ENCODE assay signal across 15 cellular contexts in genomic region chr5:14716755-14717752, GRCh38. TPM values are rescaled to one million over a fixed set of nuclear protein-coding genes. Genes with fewer than 3 reads are reported as not detected.
DNase-seq lines count a peak whose midpoint lies in the region; ATAC-seq lines count a peak whose summit lies in the region.
"Had no signal": no experiment of that assay in that cellular context is flagged by ENCODE, and none has a peak within 500 bp of the region (broad histone marks: within the 10 kb centered on the region; RNA-seq: fewer than 3 reads in every experiment).

No MANE protein-coding gene starts in this region.

- no peaks in the 10 kb centered on the region for H3K9me3 Mint-ChIP-seq in activated naive CD4-positive, alpha-beta T cell treated with anti-CD3 and anti-CD28 coated beads, Interleukin-2, amount 10 ng/mL, durations not matched to agents 7 days and 5 days
- H3K9me3 Mint-ChIP-seq in immature natural killer cell, result no peaks in the 10 kb centered on the region
- H3K9me3 Mint-ChIP-seq in stimulated activated effector memory CD8-positive, alpha-beta T cell treated with anti-CD3 and anti-CD28 coated beads, Interleukin-12 subunit alpha, Interleukin-12 subunit beta, amount 100 ng/mL, for 72 hours, result no peaks in the 10 kb centered on the region

- peaks cover 49% of the 10 kb centered on the region for H3K36me3 Mint-ChIP-seq in activated naive CD4-positive, alpha-beta T cell treated with anti-CD3 and anti-CD28 coated beads, Interleukin-2, amount 10 ng/mL, durations not matched to agents 7 days and 5 days
- H3K36me3 Mint-ChIP-seq in T-helper 17 cell (ENCODE audit: low read depth) (peaks cover 5% of the 10 kb centered on the region), immature natural killer cell (peaks cover 12 to 18% (median 12%) of the 10 kb centered on the region in 3 donors)
- H3K36me3 Mint-ChIP-seq in stimulated activated effector memory CD8-positive, alpha-beta T cell treated with anti-CD3 and anti-CD28 coated beads, Interleukin-12 subunit alpha, Interleukin-12 subunit beta, amount 100 ng/mL, for 72 hours, result peaks cover 89% of the 10 kb centered on the region

- peaks cover 7% of the 10 kb centered on the region for H3K4me1 Mint-ChIP-seq in activated naive CD4-positive, alpha-beta T cell treated with anti-CD3 and anti-CD28 coated beads, Interleukin-2, amount 10 ng/mL, durations not matched to agents 7 days and 5 days
- H3K4me1 Mint-ChIP-seq in T-helper 17 cell (peaks cover 27% of the 10 kb centered on the region), immature natural killer cell (peaks cover 0 to 3% of the 10 kb centered on the region in 2 donors)
- H3K4me1 Mint-ChIP-seq in stimulated activated effector memory CD8-positive, alpha-beta T cell treated with anti-CD3 and anti-CD28 coated beads, Interleukin-12 subunit alpha, Interleukin-12 subunit beta, amount 100 ng/mL, for 72 hours, result peaks cover 37% of the 10 kb centered on the region

- intact Hi-C loops in Right ventricle myocardium superior (cut with DNase I), result no loop called here

- H3K27ac Mint-ChIP-seq in activated naive CD4-positive, alpha-beta T cell treated with anti-CD3 and anti-CD28 coated beads, Interleukin-2, amount 10 ng/mL, durations not matched to agents 7 days and 5 days, result no peak overlapping the region
- H3K27ac Mint-ChIP-seq in T-helper 17 cell (peak overlapping the region; percentile 74), immature natural killer cell (peak overlapping the region in 5 of 6 donors; percentile 10 to 58 (median 28))
- H3K27ac Mint-ChIP-seq in stimulated activated effector memory CD8-positive, alpha-beta T cell treated with anti-CD3 and anti-CD28 coated beads, Interleukin-12 subunit alpha, Interleukin-12 subunit beta, amount 100 ng/mL, for 72 hours, result peak overlapping the region; percentile 84

- DNase-seq in activated naive CD4-positive, alpha-beta T cell treated with anti-CD3 and anti-CD28 coated beads, Interleukin-2, amount 10 ng/mL, durations not matched to agents 7 days and 5 days, result peak; percentile 15
- DNase-seq in activated naive CD4-positive, alpha-beta T cell (lab: John Stamatoyannopoulos, UW), result no peak
- no peak for DNase-seq in T-helper 17 cell
- DNase-seq in immature natural killer cell, result no peak
- no peak for DNase-seq in stimulated activated effector memory CD8-positive, alpha-beta T cell treated with anti-CD3 and anti-CD28 coated beads, Interleukin-12 subunit alpha, Interleukin-12 subunit beta, amount 100 ng/mL, for 72 hours (ENCODE audit: low spot score in 2 of 2)
- DNase-seq in Right ventricle myocardium superior, result no peak
- DNase-seq: activated CD4-positive, CD25-positive, alpha-beta regulatory T cell; NCI-H187; NCI-H446 treated with DMSO at 0.1 percent for 48 hours; right cardiac atrium; substantia nigra had no signal

- H3K27me3 Mint-ChIP-seq in activated naive CD4-positive, alpha-beta T cell treated with anti-CD3 and anti-CD28 coated beads, Interleukin-2, amount 10 ng/mL, durations not matched to agents 7 days and 5 days, result no peaks in the 10 kb centered on the region
- H3K27me3 Mint-ChIP-seq in T-helper 17 cell (no peaks in the 10 kb centered on the region), immature natural killer cell (ENCODE audit: low read depth in 3 of 3) (peaks cover 2 to 12% (median 3%) of the 10 kb centered on the region in 3 donors)

- CTCF ChIA-PET in activated naive CD4-positive, alpha-beta T cell treated with anti-CD3 and anti-CD28 coated beads, Interleukin-2, amount 10 ng/mL, durations not matched to agents 7 days and 5 days (lab: Charles Lee), result interaction anchor here (1.9 kb wide), 1 partner anchor 10 kb away, joined by 7 read pairs; no protein-coding TSS in a partner anchor

- ATAC-seq in T-helper 17 cell (no peak), GM18520 (IDR thresholded peaks at IDR 0.05; ENCODE audit: unreplicated experiment) (no peak), HG03159 (IDR thresholded peaks at IDR 0.05; ENCODE audit: unreplicated experiment) (no peak), Right ventricle myocardium superior (ENCODE audit: poor library complexity) (no peak)
- ATAC-seq in stimulated activated effector memory CD8-positive, alpha-beta T cell treated with anti-CD3 and anti-CD28 coated beads, Interleukin-12 subunit alpha, Interleukin-12 subunit beta, amount 100 ng/mL, for 72 hours, result no peak
- ATAC-seq: right cardiac atrium had no signal

- H3K4me3 Mint-ChIP-seq in activated naive CD4-positive, alpha-beta T cell treated with anti-CD3 and anti-CD28 coated beads, Interleukin-2, amount 10 ng/mL, durations not matched to agents 7 days and 5 days, result no peak overlapping the region
- H3K4me3 Mint-ChIP-seq in T-helper 17 cell (no peak overlapping the region), immature natural killer cell (no peak overlapping the region)
- no peak overlapping the region for H3K4me3 Mint-ChIP-seq in stimulated activated effector memory CD8-positive, alpha-beta T cell treated with anti-CD3 and anti-CD28 coated beads, Interleukin-12 subunit alpha, Interleukin-12 subunit beta, amount 100 ng/mL, for 72 hours

- no peaks in the 10 kb centered on the region for H3K9me3 ChIP-seq in T-helper 17 cell (ENCODE audit: control insufficient read depth, low read length, poor library complexity, severe bottlenecking)
- H3K9me3 ChIP-seq: esophagus muscularis mucosa, neutrophil had no signal

RNA-seq across cellular contexts. Expression of gene OTULIN, which starts 52.5 kb away (rescaled TPM):
- total RNA-seq in T-helper 17 cell (10 to 100 TPM; 77.0 to 94.6 TPM), Right ventricle myocardium superior (23.1 TPM)
- polyA plus RNA-seq in immature natural killer cell, result 10 to 100 TPM; 15.4 to 23.8 (median 20.4) TPM
